ENCODE assay signal across 17 cellular contexts in the genomic region with DNA sequence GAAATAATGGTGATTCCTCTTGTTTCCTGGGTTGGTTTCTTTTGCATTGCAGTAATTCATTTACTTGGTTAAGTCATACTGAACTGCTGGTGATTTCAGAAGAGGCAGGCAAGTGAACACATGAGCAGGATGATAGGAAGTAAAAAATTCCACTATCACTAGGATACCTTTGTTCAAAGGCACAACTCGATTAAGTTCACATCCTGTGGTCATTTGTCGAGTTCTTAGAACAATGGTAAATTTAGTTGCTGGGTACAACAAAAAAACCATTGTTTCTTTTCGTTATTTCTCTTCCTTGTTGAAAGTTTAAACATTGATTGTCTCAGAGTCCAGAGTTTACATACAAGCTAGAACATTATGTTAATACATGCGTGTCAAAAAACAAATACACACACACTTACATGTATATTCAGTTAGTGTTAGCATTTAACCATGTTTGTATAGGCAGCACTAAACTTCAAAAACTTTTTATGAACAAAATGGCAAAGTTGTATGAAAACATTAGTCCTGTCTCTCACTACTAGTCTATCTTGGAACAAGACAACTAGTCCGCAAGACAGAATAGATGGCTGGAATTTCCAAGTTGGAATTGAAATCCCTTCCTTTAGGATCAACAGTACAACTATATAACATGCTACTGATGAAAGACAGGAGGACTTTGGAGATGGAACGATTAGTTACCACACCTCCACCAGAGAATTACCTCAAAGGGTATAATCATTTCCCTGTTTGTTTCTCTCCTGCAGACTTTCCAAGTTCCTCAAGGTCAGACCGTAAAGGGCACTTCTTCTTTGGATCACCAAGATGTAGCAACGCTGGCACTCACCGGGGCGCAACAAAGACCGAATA. TPM values are rescaled to one million over a fixed set of nuclear protein-coding genes. Genes with fewer than 3 reads are reported as not detected.
DNase-seq lines count a peak whose midpoint lies in the region; ATAC-seq and TF ChIP-seq lines count a peak whose summit lies in the region.
"Had no signal": no experiment of that assay in that cellular context is flagged by ENCODE, and none has a peak within 500 bp of the region (broad histone marks: within the 10 kb centered on the region; RNA-seq: fewer than 3 reads in every experiment).

No MANE protein-coding gene starts in this region.

- peaks cover 9% of the 10 kb centered on the region for H3F3A ChIP-seq in SK-N-SH (replicated peaks; ENCODE audit: insufficient read depth)

- peaks cover 7% of the 10 kb centered on the region; the same call in 1 of the 2 replicates for H4K20me1 ChIP-seq in SK-N-SH (ENCODE audit: insufficient read depth)

- H3K4me1 ChIP-seq in SK-N-SH (ENCODE audit: control insufficient read depth in 1 of 2, insufficient read depth in 2 of 2, low read depth in 1 of 2, low read length in 1 of 2): peaks cover under 1 to 12% of the 10 kb centered on the region in 2 experiments
- peaks cover 9 to 38% of the 10 kb centered on the region in 2 donors for H3K4me1 ChIP-seq in mucosa of rectum (ENCODE audit: control insufficient read depth in 2 of 2, insufficient read depth in 2 of 2, low read length in 2 of 2)
- H3K4me1 ChIP-seq in ascending aorta: no peaks in the 10 kb centered on the region
- H3K4me1 ChIP-seq in left lung: peaks cover 0 to 13% of the 10 kb centered on the region in 2 donors

- H3K27ac ChIP-seq in C4-2B (peak overlapping the region; percentile 50; the same call in 1 of the 2 replicates), SK-N-SH (ENCODE audit: low read depth in 2 of 2, low read length in 1 of 2) (peak overlapping the region in 1 of 2 experiments; percentile 51; a peak in 3 of 4 replicates), mucosa of rectum (ENCODE audit: low read depth in 2 of 2, low read length in 2 of 2) (peak overlapping the region; percentile 56 to 83), ascending aorta (no peak overlapping the region), left lung (no peak overlapping the region)
- H3K27ac ChIP-seq: SK-N-MC had no signal

- no peak overlapping the region for H2AFZ ChIP-seq in SK-N-SH (ENCODE audit: low read depth)

- 80% methylated on average over 11 of the region's 11 CpGs for WGBS in SK-N-SH (ENCODE audit: low lambda C conversion rate)

- no peaks in the 10 kb centered on the region for H3K9me3 ChIP-seq in SK-N-SH
- H3K9me3 ChIP-seq in mucosa of rectum (ENCODE audit: control insufficient read depth in 2 of 2, low read length in 2 of 2): no peaks in the 10 kb centered on the region
- no peaks in the 10 kb centered on the region for H3K9me3 ChIP-seq in ascending aorta
- H3K9me3 ChIP-seq in left lung: no peaks in the 10 kb centered on the region

- no peak for ATAC-seq in HG03460 (IDR thresholded peaks at IDR 0.05; ENCODE audit: unreplicated experiment)
- no peak for ATAC-seq in left lung

- no peak for DNase-seq in SK-N-SH
- peak; percentile 18 for DNase-seq in fibroblast of mammary gland (ENCODE audit: low read depth)
- no peak for DNase-seq in ascending aorta (ENCODE audit: low spot score in 2 of 2)
- DNase-seq in HuH-7.5 (ENCODE audit: low spot score): no peak
- DNase-seq in left lung: no peak
- DNase-seq: activated CD4-positive, CD25-positive, alpha-beta regulatory T cell; activated T-cell treated with anti-CD3 and anti-CD28 coated beads for 4 hours; EL; H7; islet precursor cell; NCI-H1436; posterior cingulate gyrus; stimulated activated CD4-positive, alpha-beta T cell treated with anti-CD3 and anti-CD28 coated beads, Interleukin-1b, Interleukin-23, amount 100 ng/mL, for 48 hours had no signal

- H3K4me3 ChIP-seq in SK-N-SH (ENCODE audit: low read depth in 2 of 2, low read length in 1 of 2) (no peak overlapping the region), fibroblast of mammary gland (ENCODE audit: control insufficient read depth, low read depth, low read length) (no peak overlapping the region), mucosa of rectum (ENCODE audit: low read length in 2 of 2) (peak overlapping the region; percentile 14 to 29), ascending aorta (no peak overlapping the region), left lung (no peak overlapping the region)
- H3K4me3 ChIP-seq: SK-N-MC had no signal

- no peak for TF ChIP-seq EP300 in SK-N-SH (IDR thresholded peaks at IDR 0.05; ENCODE audit: borderline replicate concordance in 1 of 2, low read depth in 1 of 2, low read length in 1 of 2)

- H3K36me3 ChIP-seq in SK-N-SH (replicated peaks in 1 of 2; ENCODE audit: control insufficient read depth in 1 of 2, insufficient read depth in 2 of 2, low read length in 1 of 2) (no peaks in the 10 kb centered on the region), mucosa of rectum (ENCODE audit: control insufficient read depth in 2 of 2, insufficient read depth in 2 of 2, low read length in 2 of 2) (no peaks in the 10 kb centered on the region), ascending aorta (no peaks in the 10 kb centered on the region), left lung (no peaks in the 10 kb centered on the region)

- TF ChIP-seq CTCF in C4-2B (conservative IDR thresholded peaks at IDR 0.05) (no peak), SK-N-SH (IDR thresholded peaks at IDR 0.05) (no peak), fibroblast of mammary gland (conservative IDR thresholded peaks at IDR 0.05; ENCODE audit: control insufficient read depth, insufficient read depth, low read depth, low read length) (no peak), ascending aorta (IDR thresholded peaks at IDR 0.05) (no peak), left lung (IDR thresholded peaks at IDR 0.05) (no peak)

- CTCF ChIA-PET in SK-N-SH (lab: Yijun Ruan, JAX): no interaction called here

- H3K79me2 ChIP-seq in SK-N-SH (ENCODE audit: insufficient read depth): peaks cover 63% of the 10 kb centered on the region

- no peak overlapping the region for H3K9ac ChIP-seq in SK-N-SH
- H3K9ac ChIP-seq in mucosa of rectum (ENCODE audit: low read depth in 1 of 2, low read length in 2 of 2): peak overlapping the region; percentile 41 to 45

- POLR2A ChIA-PET in SK-N-SH (lab: Yijun Ruan, JAX): no interaction called here

- no peak for TF ChIP-seq RAD21 in SK-N-SH (IDR thresholded peaks at IDR 0.05; ENCODE audit: low read length)

- no peaks in the 10 kb centered on the region for H3K9me2 ChIP-seq in SK-N-SH

- H3K27me3 ChIP-seq in SK-N-SH (ENCODE audit: insufficient read depth): no peaks in the 10 kb centered on the region
- H3K27me3 ChIP-seq in mucosa of rectum (ENCODE audit: control insufficient read depth in 2 of 2, insufficient read depth in 2 of 2, low read length in 2 of 2): no peaks in the 10 kb centered on the region
- H3K27me3 ChIP-seq in ascending aorta: no peaks in the 10 kb centered on the region
- H3K27me3 ChIP-seq in left lung: no peaks in the 10 kb centered on the region

- H3K4me2 ChIP-seq in SK-N-SH: 0 out of 2 replicates have a peak overlapping the region, but pooled peaks have one; percentile 24

- intact Hi-C loops in ascending aorta (cut with DNase I): no loop called here
- intact Hi-C loops in left lung (cut with DNase I): no loop called here

TF ChIP-seq in SK-N-SH, 30 proteins besides CTCF, POLR2A, EP300 and RAD21:
- TF ChIP-seq, protein P1, sequence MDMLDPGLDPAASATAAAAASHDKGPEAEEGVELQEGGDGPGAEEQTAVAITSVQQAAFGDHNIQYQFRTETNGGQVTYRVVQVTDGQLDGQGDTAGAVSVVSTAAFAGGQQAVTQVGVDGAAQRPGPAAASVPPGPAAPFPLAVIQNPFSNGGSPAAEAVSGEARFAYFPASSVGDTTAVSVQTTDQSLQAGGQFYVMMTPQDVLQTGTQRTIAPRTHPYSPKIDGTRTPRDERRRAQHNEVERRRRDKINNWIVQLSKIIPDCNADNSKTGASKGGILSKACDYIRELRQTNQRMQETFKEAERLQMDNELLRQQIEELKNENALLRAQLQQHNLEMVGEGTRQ (IDR thresholded peaks at IDR 0.05; ENCODE audit: borderline replicate concordance, low read depth, low read length): no peak
- no peak for TF ChIP-seq MXI1 (IDR thresholded peaks at IDR 0.05; ENCODE audit: low read depth, low read length)
- peak; percentile 22; the same call in 1 of the 2 replicates for TF ChIP-seq NFIC (IDR thresholded peaks at IDR 0.05; ENCODE audit: borderline replicate concordance)

RNA-seq across cellular contexts. Expression of a gene that starts 26.2 kb away (rescaled TPM):
- 9.6 and 12.3 TPM in 2 replicates for polyA plus RNA-seq in SK-N-SH (2012; rRNA removed)
- polyA plus RNA-seq in SK-N-SH (2012; cell fraction: cytosol; rRNA removed): 15.1 and 20.5 TPM in 2 replicates
- 4.0 and 8.4 TPM in 2 replicates for polyA plus RNA-seq in SK-N-SH (2012; cell fraction: nucleus; rRNA removed)
- total RNA-seq in ascending aorta: 7.5 TPM
- 10 to 100 TPM; 15.7 to 28.6 TPM for total RNA-seq in left lung

Comparison
In these comparisons a context has a peak if more than half of its experiments do, and no peak if none do; other contexts are left out.
1. H3K27ac ChIP-seq: peak in C4-2B (single experiment) and mucosa of rectum (2 of 2); none in ascending aorta (0 of 2) and left lung (0 of 2).
2. H3K4me3 ChIP-seq: peak in mucosa of rectum (2 of 2); none in SK-N-SH (0 of 2), fibroblast of mammary gland (single experiment), ascending aorta (0 of 2) and left lung (0 of 2).